Comparison of ENCODE assay signal across 31 cellular contexts in the genomic region with DNA sequence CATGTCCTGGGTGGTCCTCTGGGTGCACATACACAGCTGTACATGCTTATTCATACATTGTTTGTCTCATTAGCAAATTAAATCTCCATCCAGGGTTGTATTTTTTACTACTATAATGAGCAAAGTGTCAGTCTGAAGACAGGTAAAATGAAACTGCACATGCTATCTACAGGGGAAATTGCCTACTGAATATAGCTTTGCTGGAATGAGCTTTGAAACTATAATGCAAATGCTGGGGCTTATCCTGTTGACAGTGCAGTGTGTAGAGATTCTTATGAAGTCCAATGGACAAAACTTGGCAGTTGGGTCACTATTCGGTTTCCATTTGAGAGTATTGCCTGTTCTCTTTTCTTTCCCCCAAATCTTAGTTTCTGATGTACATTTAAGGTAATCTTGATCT.
"Had no signal": no experiment of that assay in that cellular context is flagged by ENCODE, and none has a peak within 500 bp of the region (broad histone marks: within the 10 kb centered on the region; RNA-seq: fewer than 3 reads in every experiment).

No MANE protein-coding gene starts in this region.

- H3K4me3 ChIP-seq: adrenal gland, body of pancreas, esophagus muscularis mucosa, gastrocnemius medialis, heart right ventricle had no signal

- H3K4me1 ChIP-seq: adrenal gland, body of pancreas, esophagus muscularis mucosa, foreskin keratinocyte, gastrocnemius medialis, heart right ventricle had no signal

- H3K36me3 ChIP-seq: adrenal gland, esophagus muscularis mucosa, gastrocnemius medialis, heart right ventricle had no signal

- H3K9me3 ChIP-seq: adrenal gland, body of pancreas, esophagus muscularis mucosa, gastrocnemius medialis had no signal

- H3K27ac ChIP-seq: adrenal gland, body of pancreas, esophagus muscularis mucosa, foreskin keratinocyte, gastrocnemius medialis, heart right ventricle had no signal

- H3K27me3 ChIP-seq: adrenal gland, body of pancreas, esophagus muscularis mucosa, gastrocnemius medialis had no signal

- ATAC-seq: activated CD4-positive, alpha-beta T cell treated with anti-CD3 and anti-CD28 coated beads for 36 hours; activated CD8-positive, alpha-beta memory T cell treated with anti-CD3 and anti-CD28 coated beads, Interleukin-2, amount 10 ng/mL, durations not matched to agents 7 days and 5 days; activated CD8-positive, alpha-beta T cell treated with anti-CD3 and anti-CD28 coated beads, Interleukin-2, amount 10 ng/mL, durations not matched to agents 7 days and 5 days; activated naive CD8-positive, alpha-beta T cell treated with anti-CD3 and anti-CD28 coated beads, Interleukin-2, amount 50 U/mL, for 24 hours; body of pancreas; effector memory CD8-positive, alpha-beta T cell; foreskin keratinocyte; gastrocnemius medialis; heart right ventricle; T-helper 17 cell had no signal

- DNase-seq: activated CD4-positive, alpha-beta memory T cell treated with anti-CD3 and anti-CD28 coated beads for 36 hours; activated CD4-positive, alpha-beta T cell treated with anti-CD3 and anti-CD28 coated beads for 36 hours; activated CD4-positive, alpha-beta T cell treated with anti-CD3 and anti-CD28 coated beads, Interleukin-2, amount 10 ng/mL, durations not matched to agents 24 days and 14 days; activated CD4-positive, CD25-positive, alpha-beta regulatory T cell; activated CD4-positive, CD25-positive, alpha-beta regulatory T cell treated with anti-CD3 and anti-CD28 coated beads, Interleukin-2, amount 50 U/mL, for 72 hours; activated CD8-positive, alpha-beta memory T cell treated with anti-CD3 and anti-CD28 coated beads, Interleukin-2, amount 10 ng/mL, durations not matched to agents 7 days and 5 days; activated CD8-positive, alpha-beta memory T cell treated with anti-CD3 and anti-CD28 coated beads, Interleukin-2, amount 50 U/mL, for 4 hours; activated CD8-positive, alpha-beta T cell treated with anti-CD3 and anti-CD28 coated beads, Interleukin-2, amount 10 ng/mL, durations not matched to agents 7 days and 5 days; activated effector memory CD4-positive, alpha-beta T cell treated with anti-CD3 and anti-CD28 coated beads, Interleukin-2, amount 50 U/mL, for 16 hours; activated naive CD4-positive, alpha-beta T cell treated with anti-CD3 and anti-CD28 coated beads for 36 hours; activated naive CD8-positive, alpha-beta T cell treated with anti-CD3 and anti-CD28 coated beads for 36 hours; activated naive CD8-positive, alpha-beta T cell treated with anti-CD3 and anti-CD28 coated beads, Interleukin-2, amount 50 U/mL, for 24 hours; activated T-cell treated with anti-CD3 and anti-CD28 coated beads, Interleukin-2, amount 50 U/mL, for 1 hour; activated T-cell treated with anti-CD3 and anti-CD28 coated beads, Interleukin-2, amount 50 U/mL, for 48 hours; adrenal gland; amygdala; aorta; body of pancreas; caudate nucleus; cortex of kidney; dermis blood vessel endothelial cell; effector CD4-positive, alpha-beta T cell; effector memory CD8-positive, alpha-beta T cell; erythroblast; foreskin keratinocyte; gastrocnemius medialis; glutamatergic neuron; heart right ventricle; T-helper 17 cell; T1000 had no signal
